ENCODE assay signal across 19 cellular contexts in the genomic region with DNA sequence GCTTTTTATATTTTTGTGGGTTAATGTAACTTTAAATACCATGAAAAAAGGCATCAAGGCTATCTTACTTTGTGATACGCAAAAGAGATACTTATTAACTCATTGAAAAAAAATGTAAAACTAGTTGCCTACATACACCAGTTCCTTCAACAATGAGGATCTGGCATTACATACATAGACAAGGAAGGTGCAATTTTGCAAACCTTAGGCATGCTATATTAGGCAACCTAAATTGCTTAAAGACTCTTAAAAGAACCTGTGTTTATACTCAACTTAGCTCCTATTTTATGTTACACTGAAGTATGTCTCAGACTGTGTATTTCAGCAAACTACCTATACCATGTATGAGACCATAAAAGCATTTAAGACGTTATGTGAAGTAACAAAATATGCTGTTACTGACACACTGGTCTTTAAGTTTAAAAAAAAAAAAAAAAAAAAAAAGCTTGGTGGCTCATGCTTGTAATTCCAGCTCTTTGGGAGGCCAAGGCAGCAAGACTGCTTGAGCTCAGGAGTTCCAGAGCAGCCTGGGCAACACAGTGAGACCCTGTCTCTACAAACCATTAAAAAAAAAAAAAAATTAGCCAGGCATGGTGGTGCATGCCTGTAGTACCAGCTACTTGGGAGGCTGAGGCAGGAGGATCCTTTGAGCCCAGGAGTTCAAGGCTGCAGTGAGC.
"Had no signal": no experiment of that assay in that cellular context is flagged by ENCODE, and none has a peak within 500 bp of the region (broad histone marks: within the 10 kb centered on the region; RNA-seq: fewer than 3 reads in every experiment).

No MANE protein-coding gene starts in this region.

- H3K27ac ChIP-seq: body of pancreas, dorsolateral prefrontal cortex, tibial nerve, uterus had no signal

- H3K27me3 ChIP-seq: body of pancreas, dorsolateral prefrontal cortex, tibial nerve, uterus had no signal

- DNase-seq: activated CD4-positive, alpha-beta T cell treated with anti-CD3 and anti-CD28 coated beads for 36 hours; activated CD4-positive, alpha-beta T cell treated with anti-CD3 and anti-CD28 coated beads, Interleukin-2, amount 50 U/mL, for 48 hours; body of pancreas; caudate nucleus; dorsolateral prefrontal cortex; foreskin melanocyte; glutamatergic neuron; hippocampal formation; kidney; nephron progenitor cell; occipital lobe; stimulated activated CD4-positive, alpha-beta T cell treated with anti-CD3 and anti-CD28 coated beads, Interleukin-12 subunit alpha, Interleukin-12 subunit beta, amount 100 ng/mL, for 4 hours; stimulated activated CD4-positive, alpha-beta T cell treated with anti-CD3 and anti-CD28 coated beads, Interleukin-1b, Interleukin-23, amount 100 ng/mL, for 48 hours; stimulated activated naive CD8-positive, alpha-beta T cell treated with anti-CD3 and anti-CD28 coated beads, Interleukin-15, Interleukin-2, amounts not matched to agents 100 U/mL and 50 U/mL, for 24 hours; substantia nigra; T-helper 2 cell; uterus had no signal

- H3K36me3 ChIP-seq: uterus had no signal

- H3K9me3 ChIP-seq: body of pancreas, tibial nerve, uterus had no signal

- ATAC-seq: activated CD4-positive, alpha-beta T cell treated with anti-CD3 and anti-CD28 coated beads for 36 hours; body of pancreas; left lobe of liver; stimulated activated naive CD8-positive, alpha-beta T cell treated with anti-CD3 and anti-CD28 coated beads, Interleukin-15, Interleukin-2, amounts not matched to agents 100 U/mL and 50 U/mL, for 24 hours had no signal

- H3K4me3 ChIP-seq: body of pancreas, dorsolateral prefrontal cortex, tibial nerve, uterus had no signal

- H3K4me1 ChIP-seq: body of pancreas, uterus had no signal
